Comparison of ENCODE assay signal across 2 cellular contexts in genomic region chr4:76758996-76759395, GRCh38.
TF ChIP-seq lines count a peak whose summit lies in the region.

No MANE protein-coding gene starts in this region.

TF ChIP-seq in SK-N-SH, 30 proteins besides CTCF, POLR2A, EP300 and RAD21 (continued from another document):
- TF ChIP-seq, protein P1, sequence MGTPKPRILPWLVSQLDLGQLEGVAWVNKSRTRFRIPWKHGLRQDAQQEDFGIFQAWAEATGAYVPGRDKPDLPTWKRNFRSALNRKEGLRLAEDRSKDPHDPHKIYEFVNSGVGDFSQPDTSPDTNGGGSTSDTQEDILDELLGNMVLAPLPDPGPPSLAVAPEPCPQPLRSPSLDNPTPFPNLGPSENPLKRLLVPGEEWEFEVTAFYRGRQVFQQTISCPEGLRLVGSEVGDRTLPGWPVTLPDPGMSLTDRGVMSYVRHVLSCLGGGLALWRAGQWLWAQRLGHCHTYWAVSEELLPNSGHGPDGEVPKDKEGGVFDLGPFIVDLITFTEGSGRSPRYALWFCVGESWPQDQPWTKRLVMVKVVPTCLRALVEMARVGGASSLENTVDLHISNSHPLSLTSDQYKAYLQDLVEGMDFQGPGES (IDR thresholded peaks at IDR 0.05; ENCODE audit: low read depth, low read length), result no peak
- TF ChIP-seq NRF1 (IDR thresholded peaks at IDR 0.05; ENCODE audit: low read depth, low read length) (no peak), RXRA (IDR thresholded peaks at IDR 0.05; ENCODE audit: borderline replicate concordance, low read depth) (no peak)
- TF ChIP-seq, protein P2, sequence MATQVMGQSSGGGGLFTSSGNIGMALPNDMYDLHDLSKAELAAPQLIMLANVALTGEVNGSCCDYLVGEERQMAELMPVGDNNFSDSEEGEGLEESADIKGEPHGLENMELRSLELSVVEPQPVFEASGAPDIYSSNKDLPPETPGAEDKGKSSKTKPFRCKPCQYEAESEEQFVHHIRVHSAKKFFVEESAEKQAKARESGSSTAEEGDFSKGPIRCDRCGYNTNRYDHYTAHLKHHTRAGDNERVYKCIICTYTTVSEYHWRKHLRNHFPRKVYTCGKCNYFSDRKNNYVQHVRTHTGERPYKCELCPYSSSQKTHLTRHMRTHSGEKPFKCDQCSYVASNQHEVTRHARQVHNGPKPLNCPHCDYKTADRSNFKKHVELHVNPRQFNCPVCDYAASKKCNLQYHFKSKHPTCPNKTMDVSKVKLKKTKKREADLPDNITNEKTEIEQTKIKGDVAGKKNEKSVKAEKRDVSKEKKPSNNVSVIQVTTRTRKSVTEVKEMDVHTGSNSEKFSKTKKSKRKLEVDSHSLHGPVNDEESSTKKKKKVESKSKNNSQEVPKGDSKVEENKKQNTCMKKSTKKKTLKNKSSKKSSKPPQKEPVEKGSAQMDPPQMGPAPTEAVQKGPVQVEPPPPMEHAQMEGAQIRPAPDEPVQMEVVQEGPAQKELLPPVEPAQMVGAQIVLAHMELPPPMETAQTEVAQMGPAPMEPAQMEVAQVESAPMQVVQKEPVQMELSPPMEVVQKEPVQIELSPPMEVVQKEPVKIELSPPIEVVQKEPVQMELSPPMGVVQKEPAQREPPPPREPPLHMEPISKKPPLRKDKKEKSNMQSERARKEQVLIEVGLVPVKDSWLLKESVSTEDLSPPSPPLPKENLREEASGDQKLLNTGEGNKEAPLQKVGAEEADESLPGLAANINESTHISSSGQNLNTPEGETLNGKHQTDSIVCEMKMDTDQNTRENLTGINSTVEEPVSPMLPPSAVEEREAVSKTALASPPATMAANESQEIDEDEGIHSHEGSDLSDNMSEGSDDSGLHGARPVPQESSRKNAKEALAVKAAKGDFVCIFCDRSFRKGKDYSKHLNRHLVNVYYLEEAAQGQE (IDR thresholded peaks at IDR 0.05; ENCODE audit: low read depth, low read length), result no peak
- TF ChIP-seq, protein P3, sequence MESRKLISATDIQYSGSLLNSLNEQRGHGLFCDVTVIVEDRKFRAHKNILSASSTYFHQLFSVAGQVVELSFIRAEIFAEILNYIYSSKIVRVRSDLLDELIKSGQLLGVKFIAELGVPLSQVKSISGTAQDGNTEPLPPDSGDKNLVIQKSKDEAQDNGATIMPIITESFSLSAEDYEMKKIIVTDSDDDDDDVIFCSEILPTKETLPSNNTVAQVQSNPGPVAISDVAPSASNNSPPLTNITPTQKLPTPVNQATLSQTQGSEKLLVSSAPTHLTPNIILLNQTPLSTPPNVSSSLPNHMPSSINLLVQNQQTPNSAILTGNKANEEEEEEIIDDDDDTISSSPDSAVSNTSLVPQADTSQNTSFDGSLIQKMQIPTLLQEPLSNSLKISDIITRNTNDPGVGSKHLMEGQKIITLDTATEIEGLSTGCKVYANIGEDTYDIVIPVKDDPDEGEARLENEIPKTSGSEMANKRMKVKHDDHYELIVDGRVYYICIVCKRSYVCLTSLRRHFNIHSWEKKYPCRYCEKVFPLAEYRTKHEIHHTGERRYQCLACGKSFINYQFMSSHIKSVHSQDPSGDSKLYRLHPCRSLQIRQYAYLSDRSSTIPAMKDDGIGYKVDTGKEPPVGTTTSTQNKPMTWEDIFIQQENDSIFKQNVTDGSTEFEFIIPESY (IDR thresholded peaks at IDR 0.05; ENCODE audit: borderline replicate concordance, low read depth), result no peak

TF ChIP-seq in SK-N-SH treated with all-trans-retinoic acid at 6 μM for 48 hours, 23 proteins besides CTCF, POLR2A, EP300 and RAD21:
- TF ChIP-seq TSHZ2 (CRISPR knock-in tag; IDR thresholded peaks at IDR 0.05) (no peak), GLIS3 (CRISPR knock-in tag; IDR thresholded peaks at IDR 0.05) (no peak), TOX (CRISPR knock-in tag; IDR thresholded peaks at IDR 0.05; ENCODE audit: borderline replicate concordance) (no peak), OSR1 (CRISPR knock-in tag; IDR thresholded peaks at IDR 0.05) (no peak), SNAI2 (CRISPR knock-in tag; IDR thresholded peaks at IDR 0.05) (no peak)
TF ChIP-seq in SK-N-SH treated with all-trans-retinoic acid at 6 μM for 48 hours: peak in this region for 0.
